8 cellular contexts compared by ENCODE assay signal in the genomic region with DNA sequence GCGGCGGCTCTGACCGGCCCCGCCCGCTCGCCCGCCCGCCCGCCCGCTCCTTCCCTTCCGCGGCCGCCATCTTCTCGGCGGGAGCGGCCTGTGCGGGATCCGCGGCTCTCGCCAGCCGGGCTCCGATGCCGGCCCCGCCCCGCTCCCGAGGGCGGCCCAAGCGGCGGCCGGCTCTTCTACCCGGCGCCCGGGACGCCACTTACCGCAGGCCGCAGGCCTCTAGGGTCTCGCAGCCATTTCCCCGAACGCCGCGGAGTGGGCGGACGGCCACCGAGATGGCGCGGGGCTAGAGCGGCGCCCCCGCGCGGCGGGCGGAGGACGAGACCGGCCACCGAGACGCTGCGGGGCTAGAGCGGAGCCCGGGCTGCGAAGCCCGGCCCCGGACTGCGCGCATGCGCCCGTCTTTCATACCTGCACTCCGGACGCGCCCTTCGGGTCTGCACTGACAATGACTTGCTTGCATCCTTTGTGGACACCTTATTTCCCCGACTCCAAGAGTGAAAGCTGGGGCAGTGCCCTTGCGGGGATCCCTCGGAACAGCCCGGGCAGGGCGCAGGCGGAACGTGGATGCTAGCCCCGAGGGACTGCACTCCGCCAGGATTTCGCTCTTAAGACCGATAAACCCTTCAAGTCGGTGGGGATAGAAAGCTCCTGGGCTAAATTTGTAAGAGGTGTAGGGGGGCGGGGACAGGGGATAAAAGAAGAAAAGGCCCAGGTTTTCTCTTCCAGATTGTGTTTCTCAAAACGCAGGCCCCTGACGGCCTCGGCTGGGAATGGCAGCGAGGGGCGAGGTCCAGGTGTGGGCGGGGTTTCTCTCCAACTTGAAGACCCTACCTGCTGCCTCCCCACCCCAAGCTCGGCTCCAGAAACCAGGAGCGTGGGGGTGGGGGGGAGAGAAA. TPM values are rescaled to one million over a fixed set of nuclear protein-coding genes. Genes with fewer than 3 reads are reported as not detected.
DNase-seq lines count a peak whose midpoint lies in the region; ATAC-seq and TF ChIP-seq lines count a peak whose summit lies in the region.

A gene (minus strand): TSS at position 277 of the 899 bp plus-strand sequence.

- no peaks in the 10 kb centered on the region for H3K27me3 Mint-ChIP-seq in CD14-positive monocyte (ENCODE audit: low read depth in 3 of 3)
- no peaks in the 10 kb centered on the region for H3K27me3 Mint-ChIP-seq in activated CD4-positive, alpha-beta memory T cell treated with anti-CD3 and anti-CD28 coated beads for 36 hours

- POLR2A ChIA-PET in activated CD4-positive, alpha-beta memory T cell treated with anti-CD3 and anti-CD28 coated beads for 36 hours (lab: Charles Lee): interaction anchor here (0.9 to 5.0 kb wide), 5 partner anchors 8 to 1054 kb away, joined by 3 to 36 read pairs (median 5); a partner anchor contains a TSS

- WGBS in ectodermal cell, 2 experiments: 1 to 2% methylated on average over 92 of the region's 92 CpGs

- DNase-seq in CD14-positive monocyte (ENCODE audit: low spot score): peak; percentile 74
- DNase-seq in NCI-H774 (lab: John Stamatoyannopoulos, UW): peak; percentile 83
- peak; percentile 93 for DNase-seq in activated CD4-positive, alpha-beta memory T cell treated with anti-CD3 and anti-CD28 coated beads for 36 hours
- peak; percentile 87 to 92 for DNase-seq in lung microvascular endothelial cell (ENCODE audit: low read depth in 2 of 2)
- peak; percentile 77 to 85 (median 83) for DNase-seq in stimulated activated CD4-positive, alpha-beta T cell treated with anti-CD3 and anti-CD28 coated beads, TNF-alpha, amount 100 ng/mL, for 48 hours (ENCODE audit: low read depth in 3 of 3)

- peak within 1 kb of the TSS; percentile 91 to 96 (median 95) for H3K27ac Mint-ChIP-seq in CD14-positive monocyte
- H3K27ac Mint-ChIP-seq in activated CD4-positive, alpha-beta memory T cell treated with anti-CD3 and anti-CD28 coated beads for 36 hours: peak within 1 kb of the TSS; percentile 93

- peak; percentile 84 for TF ChIP-seq CTCF in CD14-positive monocyte (IDR thresholded peaks at IDR 0.05)

- H3K27ac ChIP-seq in ectodermal cell (ENCODE audit: insufficient read depth, low read depth, low read length, poor library complexity, severe bottlenecking): peak within 1 kb of the TSS; percentile 62

- peaks cover 0 to 2% (median 0%) of the 10 kb centered on the region in 7 donors for H3K9me3 Mint-ChIP-seq in CD14-positive monocyte
- no peaks in the 10 kb centered on the region for H3K9me3 Mint-ChIP-seq in activated CD4-positive, alpha-beta memory T cell treated with anti-CD3 and anti-CD28 coated beads for 36 hours

- intact Hi-C loops in CD14-positive monocyte (cut with micrococcal nuclease): loop anchor here in 1 of 2 donors (10.0 kb wide), 1 partner anchor 132 kb away; a partner anchor contains a TSS
- intact Hi-C loops in activated CD4-positive, alpha-beta memory T cell treated with anti-CD3 and anti-CD28 coated beads for 36 hours (cut with micrococcal nuclease): loop anchor here (5.0 to 10.0 kb wide), 3 partner anchors 64 to 282 kb away; a partner anchor contains a TSS

- no peaks in the 10 kb centered on the region for H3K36me3 Mint-ChIP-seq in CD14-positive monocyte
- peaks cover 7% of the 10 kb centered on the region for H3K36me3 Mint-ChIP-seq in activated CD4-positive, alpha-beta memory T cell treated with anti-CD3 and anti-CD28 coated beads for 36 hours

- H3K4me1 ChIP-seq in ectodermal cell (ENCODE audit: control insufficient read depth, insufficient read depth, low read length): peaks cover 15% of the 10 kb centered on the region

- peak within 1 kb of the TSS; percentile 91 for H3K4me3 ChIP-seq in ectodermal cell (ENCODE audit: insufficient read depth, low read depth, low read length)

- H3K4me1 Mint-ChIP-seq in CD14-positive monocyte: peaks cover 58% of the 10 kb centered on the region
- peaks cover 64% of the 10 kb centered on the region for H3K4me1 Mint-ChIP-seq in activated CD4-positive, alpha-beta memory T cell treated with anti-CD3 and anti-CD28 coated beads for 36 hours (ENCODE audit: low read depth)

- ATAC-seq in GM19372 (IDR thresholded peaks at IDR 0.05; ENCODE audit: low read depth, unreplicated experiment) (peak; percentile 82), HG03521 (IDR thresholded peaks at IDR 0.05; ENCODE audit: unreplicated experiment) (peak; percentile 75)

- H3K36me3 ChIP-seq in ectodermal cell (ENCODE audit: control insufficient read depth, insufficient read depth, low read length): no peaks in the 10 kb centered on the region

- no peaks in the 10 kb centered on the region for H3K27me3 ChIP-seq in ectodermal cell (ENCODE audit: control insufficient read depth, insufficient read depth, low read length, poor library complexity, severe bottlenecking)

- no peaks in the 10 kb centered on the region for H3K9me3 ChIP-seq in ectodermal cell (ENCODE audit: control insufficient read depth, low read length)

- peak within 1 kb of the TSS; percentile 96 to 97 for H3K4me3 Mint-ChIP-seq in CD14-positive monocyte
- peak within 1 kb of the TSS; percentile 89 for H3K4me3 Mint-ChIP-seq in activated CD4-positive, alpha-beta memory T cell treated with anti-CD3 and anti-CD28 coated beads for 36 hours

- CTCF ChIA-PET in activated CD4-positive, alpha-beta memory T cell treated with anti-CD3 and anti-CD28 coated beads for 36 hours (lab: Charles Lee): interaction anchor here (0.7 to 2.1 kb wide), 8 partner anchors 9 to 46 kb away, joined by 3 to 9 read pairs (median 4); a partner anchor contains a TSS

RNA-seq across cellular contexts. Expression of the gene that starts here (rescaled TPM):
- 10 to 100 TPM in 1 of 2 donors, 1 to 10 TPM in 1; 8.5 to 12.9 TPM for polyA plus RNA-seq in CD14-positive monocyte
- total RNA-seq in activated CD4-positive, alpha-beta memory T cell treated with anti-CD3 and anti-CD28 coated beads for 36 hours: 10 to 100 TPM; 46.6 to 48.4 TPM
- polyA plus RNA-seq in ectodermal cell (2013, experiment 1 of 4): 75.3 TPM
- 79.5 TPM for polyA plus RNA-seq in ectodermal cell (2013, experiment 2 of 4)
- 59.8 TPM for polyA plus RNA-seq in ectodermal cell (2013, experiment 3 of 4)
- 70.2 TPM for polyA plus RNA-seq in ectodermal cell (2013, experiment 4 of 4)
- 17.2 and 24.8 TPM in 2 replicates for total RNA-seq in lung microvascular endothelial cell

Comparison
In these comparisons a context has a peak if more than half of its experiments do, and no peak if none do; other contexts are left out.
1. Peak in every context shown above with its lines: DNase-seq, ATAC-seq, H3K4me3 ChIP-seq and H3K27ac ChIP-seq.